In the genomic region with DNA sequence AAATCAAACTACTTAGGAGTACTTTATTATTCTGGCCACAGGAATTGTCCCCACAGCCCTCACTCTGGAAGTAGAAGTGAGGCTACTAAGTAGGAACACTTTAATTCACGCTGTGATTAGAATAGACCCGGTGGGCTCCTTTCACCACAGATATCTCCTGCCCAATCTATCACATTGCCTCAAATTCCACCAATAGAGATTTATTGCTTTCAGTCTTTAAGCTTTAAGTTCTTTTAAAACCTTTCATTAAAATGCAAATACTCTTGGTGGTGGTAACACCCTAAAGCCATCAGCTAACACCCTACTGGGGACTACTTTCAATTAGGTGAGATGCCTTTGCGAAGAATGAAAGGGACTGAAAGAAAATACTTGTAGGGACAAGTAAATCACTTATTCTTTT, we compare ENCODE assay signal across 30 cellular contexts.
"Had no signal": no experiment of that assay in that cellular context is flagged by ENCODE, and none has a peak within 500 bp of the region (broad histone marks: within the 10 kb centered on the region; RNA-seq: fewer than 3 reads in every experiment).

No MANE protein-coding gene starts in this region.

- DNase-seq: activated CD4-positive, alpha-beta memory T cell treated with anti-CD3 and anti-CD28 coated beads for 36 hours; activated CD4-positive, alpha-beta T cell treated with anti-CD3 and anti-CD28 coated beads, Interleukin-2, amount 10 ng/mL, durations not matched to agents 24 days and 14 days; activated CD4-positive, CD25-positive, alpha-beta regulatory T cell treated with anti-CD3 and anti-CD28 coated beads, Interleukin-2, amount 50 U/mL, for 72 hours; activated CD8-positive, alpha-beta memory T cell treated with anti-CD3 and anti-CD28 coated beads, Interleukin-2, amount 50 U/mL, for 4 hours; activated gamma-delta T cell; activated naive CD4-positive, alpha-beta T cell treated with anti-CD3 and anti-CD28 coated beads, Interleukin-2, amount 10 ng/mL, durations not matched to agents 7 days and 5 days; activated naive CD8-positive, alpha-beta T cell treated with anti-CD3 and anti-CD28 coated beads, Interleukin-2, amount 10 ng/mL, durations not matched to agents 7 days and 5 days; activated T-cell treated with anti-CD3 and anti-CD28 coated beads, Interleukin-2, amount 50 U/mL, for 24 hours; cortex of kidney; foreskin keratinocyte; left ventricle myocardium inferior; naive B cell; nephron progenitor cell; ovary; right lobe of liver; stimulated activated CD4-positive, alpha-beta T cell treated with anti-CD3 and anti-CD28 coated beads, Interleukin-2, amount 100 ng/mL, for 48 hours; stimulated activated naive CD4-positive, alpha-beta T cell treated with Interleukin-2 at 50 U/mL for 16 hours; T-helper 9 cell; testis; transverse colon; uterus had no signal

- H3K9me3 ChIP-seq: ascending aorta, left ventricle myocardium inferior, ovary, right lobe of liver, testis, transverse colon, uterus had no signal

- H3K4me1 ChIP-seq: ascending aorta, foreskin keratinocyte, left ventricle myocardium inferior, right lobe of liver, testis, transverse colon, uterus had no signal

- H3K36me3 Mint-ChIP-seq: activated CD4-positive, alpha-beta memory T cell treated with anti-CD3 and anti-CD28 coated beads for 36 hours; activated naive CD4-positive, alpha-beta T cell treated with anti-CD3 and anti-CD28 coated beads, Interleukin-2, amount 10 ng/mL, durations not matched to agents 7 days and 5 days; activated naive CD8-positive, alpha-beta T cell treated with anti-CD3 and anti-CD28 coated beads, Interleukin-2, amount 10 ng/mL, durations not matched to agents 7 days and 5 days; naive B cell had no signal

- FAIRE-seq: islet of Langerhans, TTC549 had no signal

- H3K9me3 Mint-ChIP-seq: activated CD4-positive, alpha-beta memory T cell treated with anti-CD3 and anti-CD28 coated beads for 36 hours; activated CD4-positive, alpha-beta T cell treated with anti-CD3 and anti-CD28 coated beads, Interleukin-2, amount 10 ng/mL, durations not matched to agents 24 days and 14 days; activated naive CD4-positive, alpha-beta T cell treated with anti-CD3 and anti-CD28 coated beads, Interleukin-2, amount 10 ng/mL, durations not matched to agents 7 days and 5 days; activated naive CD8-positive, alpha-beta T cell treated with anti-CD3 and anti-CD28 coated beads, Interleukin-2, amount 10 ng/mL, durations not matched to agents 7 days and 5 days; activated T-cell treated with anti-CD3 and anti-CD28 coated beads, Interleukin-2, amount 50 U/mL, for 24 hours; naive B cell; nephron progenitor cell; T-helper 1 cell treated with Interleukin-12 subunit alpha and Interleukin-12 subunit beta and Interleukin-4 antibody, amounts not matched to agents 30 μg/mL and 1 μg/mL, for 36 hours had no signal

- H3K4me1 Mint-ChIP-seq: activated CD4-positive, alpha-beta T cell treated with anti-CD3 and anti-CD28 coated beads, Interleukin-2, amount 10 ng/mL, durations not matched to agents 24 days and 14 days; activated naive CD4-positive, alpha-beta T cell treated with anti-CD3 and anti-CD28 coated beads, Interleukin-2, amount 10 ng/mL, durations not matched to agents 7 days and 5 days; activated naive CD8-positive, alpha-beta T cell treated with anti-CD3 and anti-CD28 coated beads, Interleukin-2, amount 10 ng/mL, durations not matched to agents 7 days and 5 days; naive B cell had no signal

- H3K36me3 ChIP-seq: ascending aorta, left ventricle myocardium inferior, ovary, right lobe of liver, transverse colon, uterus had no signal

- H3K4me3 Mint-ChIP-seq: activated CD4-positive, alpha-beta memory T cell treated with anti-CD3 and anti-CD28 coated beads for 36 hours; activated CD4-positive, alpha-beta T cell treated with anti-CD3 and anti-CD28 coated beads, Interleukin-2, amount 10 ng/mL, durations not matched to agents 24 days and 14 days; activated naive CD4-positive, alpha-beta T cell treated with anti-CD3 and anti-CD28 coated beads, Interleukin-2, amount 10 ng/mL, durations not matched to agents 7 days and 5 days; activated naive CD8-positive, alpha-beta T cell treated with anti-CD3 and anti-CD28 coated beads, Interleukin-2, amount 10 ng/mL, durations not matched to agents 7 days and 5 days; activated T-cell treated with anti-CD3 and anti-CD28 coated beads, Interleukin-2, amount 50 U/mL, for 24 hours; brain; naive B cell; nephron progenitor cell; T-helper 1 cell treated with Interleukin-12 subunit alpha and Interleukin-12 subunit beta and Interleukin-4 antibody, amounts not matched to agents 30 μg/mL and 1 μg/mL, for 36 hours had no signal

- H3K27me3 Mint-ChIP-seq: activated CD4-positive, alpha-beta memory T cell treated with anti-CD3 and anti-CD28 coated beads for 36 hours; activated CD4-positive, alpha-beta T cell treated with anti-CD3 and anti-CD28 coated beads, Interleukin-2, amount 10 ng/mL, durations not matched to agents 24 days and 14 days; activated naive CD4-positive, alpha-beta T cell treated with anti-CD3 and anti-CD28 coated beads, Interleukin-2, amount 10 ng/mL, durations not matched to agents 7 days and 5 days; activated T-cell treated with anti-CD3 and anti-CD28 coated beads, Interleukin-2, amount 50 U/mL, for 24 hours; brain; naive B cell; progenitor cell of endocrine pancreas had no signal

- H3K27ac Mint-ChIP-seq: activated CD4-positive, alpha-beta memory T cell treated with anti-CD3 and anti-CD28 coated beads for 36 hours; activated CD4-positive, alpha-beta T cell treated with anti-CD3 and anti-CD28 coated beads, Interleukin-2, amount 10 ng/mL, durations not matched to agents 24 days and 14 days; activated naive CD4-positive, alpha-beta T cell treated with anti-CD3 and anti-CD28 coated beads, Interleukin-2, amount 10 ng/mL, durations not matched to agents 7 days and 5 days; activated naive CD8-positive, alpha-beta T cell treated with anti-CD3 and anti-CD28 coated beads, Interleukin-2, amount 10 ng/mL, durations not matched to agents 7 days and 5 days; activated T-cell treated with anti-CD3 and anti-CD28 coated beads, Interleukin-2, amount 50 U/mL, for 24 hours; brain; naive B cell; progenitor cell of endocrine pancreas; T-helper 1 cell treated with Interleukin-12 subunit alpha and Interleukin-12 subunit beta and Interleukin-4 antibody, amounts not matched to agents 30 μg/mL and 1 μg/mL, for 36 hours had no signal

- ATAC-seq: esophagus mucosa, foreskin keratinocyte, right lobe of liver had no signal

- H3K27ac ChIP-seq: ascending aorta, foreskin keratinocyte, left ventricle myocardium inferior, ovary, right lobe of liver, testis, transverse colon, uterus, VCaP had no signal

- H3K27me3 ChIP-seq: ascending aorta, foreskin keratinocyte, ovary, right lobe of liver, testis, transverse colon, uterus had no signal

- H3K4me3 ChIP-seq: ascending aorta, left ventricle myocardium inferior, lung, ovary, right lobe of liver, testis, transverse colon, uterus had no signal
